1 cellular context compared by ENCODE assay signal in genomic region chr4:72876946-72877345, GRCh38.
TF ChIP-seq lines count a peak whose summit lies in the region.

No MANE protein-coding gene starts in this region.

TF ChIP-seq in HepG2, 621 proteins besides CTCF, POLR2A, EP300 and RAD21:
- TF ChIP-seq NCOR1 (IDR thresholded peaks at IDR 0.05; ENCODE audit: borderline replicate concordance, low read length), result no peak
- TF ChIP-seq PCBP1 (IDR thresholded peaks at IDR 0.05; ENCODE audit: borderline replicate concordance, low read depth, low read length), result 0 out of 2 replicates have a peak, but pooled peaks have one; percentile 44
